Comparison of ENCODE assay signal across 8 cellular contexts in genomic region chr16:55842369-55843104, GRCh38. TPM values are rescaled to one million over a fixed set of nuclear protein-coding genes. Genes with fewer than 3 reads are reported as not detected.
DNase-seq lines count a peak whose midpoint lies in the region; ATAC-seq and TF ChIP-seq lines count a peak whose summit lies in the region.

No MANE protein-coding gene starts in this region.

- H3K4me3 ChIP-seq in fibroblast of the aortic adventitia (ENCODE audit: low read depth, low read length): no peak overlapping the region

- ATAC-seq in HG03045 (IDR thresholded peaks at IDR 0.05; ENCODE audit: unreplicated experiment): no peak
- no peak for ATAC-seq in HG03095 (IDR thresholded peaks at IDR 0.05; ENCODE audit: unreplicated experiment)

- in situ Hi-C loops in G401 (cut with HindIII; ENCODE audit: low sequenced_read_pairs): no loop called here

- DNase-seq in AG08395 (ENCODE audit: low spot score): peak; percentile 63
- DNase-seq in G401 (ENCODE audit: low spot score): peak; percentile 67
- DNase-seq in SW480 (ENCODE audit: low spot score): peak; percentile 45
- DNase-seq in fibroblast of the aortic adventitia (ENCODE audit: low read depth): peak; percentile 61
- DNase-seq in non-pigmented ciliary epithelial cell (ENCODE audit: low read depth): peak; percentile 11

- TF ChIP-seq CTCF in LNCAP (IDR thresholded peaks at IDR 0.05): peak; percentile 74
- TF ChIP-seq CTCF in fibroblast of the aortic adventitia (IDR thresholded peaks at IDR 0.05; ENCODE audit: insufficient read depth, low read length): peak; percentile 76

RNA-seq across cellular contexts. Expression of gene CES1, which starts 9.6 kb away (rescaled TPM):
- not detected in 2 replicates for total RNA-seq in G401 (2014; rRNA removed; shearing (Covaris generic))
- 0.09 TPM in 1 of 2 replicates, not detected in the other for total RNA-seq in fibroblast of the aortic adventitia (ENCODE audit: low replicate concordance)

RNA-seq across cellular contexts. Expression of gene CES5A, which starts 32.6 kb away (rescaled TPM):
- not detected in 2 replicates for total RNA-seq in G401 (2014; rRNA removed; shearing (Covaris generic))
- not detected in 2 replicates for total RNA-seq in fibroblast of the aortic adventitia (ENCODE audit: low replicate concordance)

Comparison
In these comparisons a context has a peak if more than half of its experiments do, and no peak if none do; other contexts are left out.
1. DNase-seq: peak in every context shown above with its lines; median percentile 67 in G401; 63 in AG08395; 61 in fibroblast of the aortic adventitia; 45 in SW480; 11 in non-pigmented ciliary epithelial cell.